ENCODE assay signal across 1 cellular context in the genomic region with DNA sequence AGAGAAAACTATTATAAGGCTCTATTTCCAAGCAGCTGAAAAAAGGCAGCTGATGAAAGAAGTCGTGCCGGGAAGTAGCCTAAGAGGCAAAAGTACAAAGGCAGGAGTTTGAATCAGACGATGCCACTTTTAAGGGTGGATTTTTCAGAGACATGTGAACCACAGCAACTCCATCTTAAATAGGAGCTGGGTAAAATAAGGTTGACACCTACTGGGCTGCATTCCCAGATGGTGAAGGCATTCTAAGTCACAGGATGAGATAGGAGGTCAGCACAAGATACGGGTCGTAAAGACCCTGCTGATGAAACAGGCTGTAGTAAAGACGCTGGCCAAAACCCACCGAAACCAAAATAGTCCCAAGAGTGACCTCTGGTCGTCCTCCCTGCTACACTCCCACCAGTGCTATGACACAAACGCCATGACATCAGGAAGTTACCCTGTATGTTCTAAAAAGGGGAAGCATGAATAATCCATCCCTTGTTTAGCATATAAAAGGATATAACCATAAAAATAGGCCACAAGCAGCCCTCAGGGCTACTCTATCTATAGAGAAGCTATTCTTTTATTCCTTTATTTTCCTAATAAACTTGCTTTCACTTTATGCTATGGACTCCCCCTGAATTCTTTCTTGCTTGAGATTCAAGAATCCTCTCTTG.
TF ChIP-seq lines count a peak whose summit lies in the region.

No MANE protein-coding gene starts in this region.

TF ChIP-seq in K562, 482 proteins besides CTCF, POLR2A, EP300 and RAD21:
- TF ChIP-seq, protein P1, sequence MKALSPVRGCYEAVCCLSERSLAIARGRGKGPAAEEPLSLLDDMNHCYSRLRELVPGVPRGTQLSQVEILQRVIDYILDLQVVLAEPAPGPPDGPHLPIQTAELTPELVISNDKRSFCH (CRISPR knock-in tag; IDR thresholded peaks at IDR 0.05), result no peak
- TF ChIP-seq, protein P1 (tag; IDR thresholded peaks at IDR 0.05), result peak; percentile 80
- TF ChIP-seq, protein P2, sequence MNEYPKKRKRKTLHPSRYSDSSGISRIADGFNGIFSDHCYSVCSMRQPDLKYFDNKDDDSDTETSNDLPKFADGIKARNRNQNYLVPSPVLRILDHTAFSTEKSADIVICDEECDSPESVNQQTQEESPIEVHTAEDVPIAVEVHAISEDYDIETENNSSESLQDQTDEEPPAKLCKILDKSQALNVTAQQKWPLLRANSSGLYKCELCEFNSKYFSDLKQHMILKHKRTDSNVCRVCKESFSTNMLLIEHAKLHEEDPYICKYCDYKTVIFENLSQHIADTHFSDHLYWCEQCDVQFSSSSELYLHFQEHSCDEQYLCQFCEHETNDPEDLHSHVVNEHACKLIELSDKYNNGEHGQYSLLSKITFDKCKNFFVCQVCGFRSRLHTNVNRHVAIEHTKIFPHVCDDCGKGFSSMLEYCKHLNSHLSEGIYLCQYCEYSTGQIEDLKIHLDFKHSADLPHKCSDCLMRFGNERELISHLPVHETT (CRISPR knock-in tag; conservative IDR thresholded peaks at IDR 0.05 in 1 of 2, IDR thresholded peaks at IDR 0.05 in 1 of 2), result peak in 1 of 2 experiments; percentile 74; a peak in 2 of 4 replicates
- TF ChIP-seq FIP1L1 (IDR thresholded peaks at IDR 0.05; ENCODE audit: low read depth, low read length, poor library complexity, severe bottlenecking) (no peak), ZNF584 (CRISPR knock-in tag; IDR thresholded peaks at IDR 0.05; ENCODE audit: low read depth) (peak; percentile 87; the same call in 1 of the 2 replicates), POLR2AphosphoS5 (IDR thresholded peaks at IDR 0.05; ENCODE audit: control insufficient read depth, insufficient read depth, low read depth, low read length) (no peak), GTF2F1 (IDR thresholded peaks at IDR 0.05; ENCODE audit: low read depth, low read length) (no peak), ZNF589 (CRISPR knock-in tag; IDR thresholded peaks at IDR 0.05; ENCODE audit: low read depth) (peak; percentile 85; the same call in 1 of the 2 replicates), ZNF175 (CRISPR knock-in tag; IDR thresholded peaks at IDR 0.05; ENCODE audit: low read depth) (peak; percentile 85), MAZ (CRISPR knock-in tag; conservative IDR thresholded peaks at IDR 0.05 in 1 of 2, IDR thresholded peaks at IDR 0.05 in 1 of 2) (no peak), DMBX1 (CRISPR knock-in tag; IDR thresholded peaks at IDR 0.05; ENCODE audit: borderline replicate concordance) (peak; percentile 57; the same call in 1 of the 2 replicates), ZKSCAN8 (CRISPR knock-in tag; IDR thresholded peaks at IDR 0.05) (peak; percentile 68; the same call in 1 of the 2 replicates), IRF2 (CRISPR knock-in tag; IDR thresholded peaks at IDR 0.05) (no peak), ZNF644 (tag; IDR thresholded peaks at IDR 0.05; ENCODE audit: low read depth) (0 out of 2 replicates have a peak, but pooled peaks have one; percentile 36)
- TF ChIP-seq, protein P3, sequence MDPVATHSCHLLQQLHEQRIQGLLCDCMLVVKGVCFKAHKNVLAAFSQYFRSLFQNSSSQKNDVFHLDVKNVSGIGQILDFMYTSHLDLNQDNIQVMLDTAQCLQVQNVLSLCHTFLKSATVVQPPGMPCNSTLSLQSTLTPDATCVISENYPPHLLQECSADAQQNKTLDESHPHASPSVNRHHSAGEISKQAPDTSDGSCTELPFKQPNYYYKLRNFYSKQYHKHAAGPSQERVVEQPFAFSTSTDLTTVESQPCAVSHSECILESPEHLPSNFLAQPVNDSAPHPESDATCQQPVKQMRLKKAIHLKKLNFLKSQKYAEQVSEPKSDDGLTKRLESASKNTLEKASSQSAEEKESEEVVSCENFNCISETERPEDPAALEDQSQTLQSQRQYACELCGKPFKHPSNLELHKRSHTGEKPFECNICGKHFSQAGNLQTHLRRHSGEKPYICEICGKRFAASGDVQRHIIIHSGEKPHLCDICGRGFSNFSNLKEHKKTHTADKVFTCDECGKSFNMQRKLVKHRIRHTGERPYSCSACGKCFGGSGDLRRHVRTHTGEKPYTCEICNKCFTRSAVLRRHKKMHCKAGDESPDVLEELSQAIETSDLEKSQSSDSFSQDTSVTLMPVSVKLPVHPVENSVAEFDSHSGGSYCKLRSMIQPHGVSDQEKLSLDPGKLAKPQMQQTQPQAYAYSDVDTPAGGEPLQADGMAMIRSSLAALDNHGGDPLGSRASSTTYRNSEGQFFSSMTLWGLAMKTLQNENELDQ (CRISPR knock-in tag; IDR thresholded peaks at IDR 0.05; ENCODE audit: borderline replicate concordance), result no peak
- TF ChIP-seq, protein P4, sequence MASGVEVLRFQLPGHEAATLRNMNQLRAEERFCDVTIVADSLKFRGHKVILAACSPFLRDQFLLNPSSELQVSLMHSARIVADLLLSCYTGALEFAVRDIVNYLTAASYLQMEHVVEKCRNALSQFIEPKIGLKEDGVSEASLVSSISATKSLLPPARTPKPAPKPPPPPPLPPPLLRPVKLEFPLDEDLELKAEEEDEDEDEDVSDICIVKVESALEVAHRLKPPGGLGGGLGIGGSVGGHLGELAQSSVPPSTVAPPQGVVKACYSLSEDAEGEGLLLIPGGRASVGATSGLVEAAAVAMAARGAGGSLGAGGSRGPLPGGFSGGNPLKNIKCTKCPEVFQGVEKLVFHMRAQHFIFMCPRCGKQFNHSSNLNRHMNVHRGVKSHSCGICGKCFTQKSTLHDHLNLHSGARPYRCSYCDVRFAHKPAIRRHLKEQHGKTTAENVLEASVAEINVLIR (CRISPR knock-in tag; IDR thresholded peaks at IDR 0.05), result peak; percentile 24; the same call in 1 of the 2 replicates
- TF ChIP-seq, protein P5, sequence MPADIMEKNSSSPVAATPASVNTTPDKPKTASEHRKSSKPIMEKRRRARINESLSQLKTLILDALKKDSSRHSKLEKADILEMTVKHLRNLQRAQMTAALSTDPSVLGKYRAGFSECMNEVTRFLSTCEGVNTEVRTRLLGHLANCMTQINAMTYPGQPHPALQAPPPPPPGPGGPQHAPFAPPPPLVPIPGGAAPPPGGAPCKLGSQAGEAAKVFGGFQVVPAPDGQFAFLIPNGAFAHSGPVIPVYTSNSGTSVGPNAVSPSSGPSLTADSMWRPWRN (IDR thresholded peaks at IDR 0.05; ENCODE audit: low read depth), result no peak
- TF ChIP-seq, protein P6, sequence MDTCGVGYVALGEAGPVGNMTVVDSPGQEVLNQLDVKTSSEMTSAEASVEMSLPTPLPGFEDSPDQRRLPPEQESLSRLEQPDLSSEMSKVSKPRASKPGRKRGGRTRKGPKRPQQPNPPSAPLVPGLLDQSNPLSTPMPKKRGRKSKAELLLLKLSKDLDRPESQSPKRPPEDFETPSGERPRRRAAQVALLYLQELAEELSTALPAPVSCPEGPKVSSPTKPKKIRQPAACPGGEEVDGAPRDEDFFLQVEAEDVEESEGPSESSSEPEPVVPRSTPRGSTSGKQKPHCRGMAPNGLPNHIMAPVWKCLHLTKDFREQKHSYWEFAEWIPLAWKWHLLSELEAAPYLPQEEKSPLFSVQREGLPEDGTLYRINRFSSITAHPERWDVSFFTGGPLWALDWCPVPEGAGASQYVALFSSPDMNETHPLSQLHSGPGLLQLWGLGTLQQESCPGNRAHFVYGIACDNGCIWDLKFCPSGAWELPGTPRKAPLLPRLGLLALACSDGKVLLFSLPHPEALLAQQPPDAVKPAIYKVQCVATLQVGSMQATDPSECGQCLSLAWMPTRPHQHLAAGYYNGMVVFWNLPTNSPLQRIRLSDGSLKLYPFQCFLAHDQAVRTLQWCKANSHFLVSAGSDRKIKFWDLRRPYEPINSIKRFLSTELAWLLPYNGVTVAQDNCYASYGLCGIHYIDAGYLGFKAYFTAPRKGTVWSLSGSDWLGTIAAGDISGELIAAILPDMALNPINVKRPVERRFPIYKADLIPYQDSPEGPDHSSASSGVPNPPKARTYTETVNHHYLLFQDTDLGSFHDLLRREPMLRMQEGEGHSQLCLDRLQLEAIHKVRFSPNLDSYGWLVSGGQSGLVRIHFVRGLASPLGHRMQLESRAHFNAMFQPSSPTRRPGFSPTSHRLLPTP (IDR thresholded peaks at IDR 0.05; ENCODE audit: borderline replicate concordance, extremely low read depth, insufficient read length), result no peak
TF ChIP-seq in K562: peak in this region for 9.
